ENCODE assay signal across 9 cellular contexts in genomic region chr2:84741182-84741822, GRCh38.
A peak's percentile ranks its signal among the peaks of the same experiment; 100 is the strongest.
DNase-seq lines count a peak whose midpoint lies in the region; ATAC-seq, FAIRE-seq and TF ChIP-seq lines count a peak whose summit lies in the region.
"Had no signal": no experiment of that assay in that cellular context is flagged by ENCODE, and none has a peak within 500 bp of the region (broad histone marks: within the 10 kb centered on the region; RNA-seq: fewer than 3 reads in every experiment).

No MANE protein-coding gene starts in this region.

- H3K27ac ChIP-seq in A549 (no peak overlapping the region), Panc1 (ENCODE audit: low read length) (no peak overlapping the region), stomach (no peak overlapping the region)

- H3K9me3 ChIP-seq in A549 (no peaks in the 10 kb centered on the region; the same call in 2 of the 3 replicates), Panc1 (ENCODE audit: control insufficient read depth, insufficient read depth, low read depth, low read length) (no peaks in the 10 kb centered on the region), stomach (peaks cover 0 to 6% (median 0%) of the 10 kb centered on the region in 4 donors)

- in situ Hi-C loops in Panc1 (cut with HindIII; ENCODE audit: low pct_unique_long_range_greater_than_20kb, low sequenced_read_pairs): no loop called here

- peak in 1 of 2 experiments; percentile 47; a peak in 2 of 5 replicates for TF ChIP-seq RAD21 in A549 (conservative IDR thresholded peaks at IDR 0.05 in 1 of 2, IDR thresholded peaks at IDR 0.05 in 1 of 2)

- no TSS peak for BruUV-seq in Panc1 (replicated peaks; lab: Mats Ljungman, UMichigan)

- TF ChIP-seq CTCF in A549 (IDR thresholded peaks at IDR 0.05) (no peak), Panc1 (IDR thresholded peaks at IDR 0.05) (peak; percentile 39), stomach (IDR thresholded peaks at IDR 0.05) (peak in 2 of 7 experiments; percentile 15 to 17)

- H3K4me2 ChIP-seq in A549: no peak overlapping the region

- intact Hi-C loops in Panc1 (cut with micrococcal nuclease; ENCODE audit: unreplicated experiment) (no loop called here), stomach (cut with DNase I; ENCODE audit: low total_unique reads) (no loop called here)

- WGBS in A549 (ENCODE audit: missing lambda C conversion rate): 23% methylated on average over 3 of the region's 3 CpGs
- 45 to 64% (median 60%) methylated on average over 3 of the region's 3 CpGs for WGBS in stomach, 5 donors

- DNase-seq in A549 (ENCODE audit: low read depth in 1 of 2, low spot score in 1 of 2): peak; percentile 6 to 59
- DNase-seq in Panc1 (ENCODE audit: low read depth, low spot score): peak; percentile 12
- peak; percentile 75 for DNase-seq in activated effector memory CD4-positive, alpha-beta T cell treated with anti-CD3 and anti-CD28 coated beads, Interleukin-2, amount 50 U/mL, for 16 hours
- peak; percentile 10 for DNase-seq in kidney tubule cell (ENCODE audit: low spot score)
- DNase-seq in stomach: peak; percentile 26
- DNase-seq in NCI-H2171 (lab: John Stamatoyannopoulos, UW): no peak

- FAIRE-seq in A549 (lab: Jason Lieb, UNC): no peak
- FAIRE-seq: islet of Langerhans had no signal

- CTCF ChIA-PET in A549 (lab: Yijun Ruan, JAX): interaction anchor here (0.6 to 1.7 kb wide), 7 partner anchors 8 to 141 kb away, joined by 3 to 5 read pairs (median 3); no protein-coding TSS in a partner anchor
- CTCF ChIA-PET in Panc1 (lab: Charles Lee): no interaction called here

- H3K4me3 ChIP-seq in A549 (no peak overlapping the region), Panc1 (ENCODE audit: low read depth in 2 of 2, low read length in 2 of 2) (no peak overlapping the region), stomach (no peak overlapping the region)

- ATAC-seq in A549: peak; percentile 92 to 100
- peak; percentile 86 for ATAC-seq in GM18519 (IDR thresholded peaks at IDR 0.05; ENCODE audit: low FRiP score, unreplicated experiment)
- ATAC-seq in HG02938 (IDR thresholded peaks at IDR 0.05; ENCODE audit: unreplicated experiment): peak; percentile 98
- ATAC-seq in Panc1: peak; percentile 79; the same call in 1 of the 2 replicates

- POLR2A ChIA-PET in A549 (lab: Yijun Ruan, JAX): no interaction called here
- POLR2A ChIA-PET in Panc1 (lab: Charles Lee): no interaction called here

- TF ChIP-seq POLR2A in A549 (IDR thresholded peaks at IDR 0.05; ENCODE audit: low read length) (no peak), stomach (IDR thresholded peaks at IDR 0.05) (no peak)

- H3K4me1 ChIP-seq in A549 (no peaks in the 10 kb centered on the region), Panc1 (ENCODE audit: control insufficient read depth, insufficient read depth, low read length) (no peaks in the 10 kb centered on the region), stomach (no peaks in the 10 kb centered on the region)

- no peaks in the 10 kb centered on the region; the same call in none of the 2 replicates for H3K27me3 ChIP-seq in Panc1 (ENCODE audit: control insufficient read depth, insufficient read depth, low read length)
- no peaks in the 10 kb centered on the region for H3K27me3 ChIP-seq in stomach

- TF ChIP-seq EP300 in A549 (IDR thresholded peaks at IDR 0.05) (no peak), stomach (IDR thresholded peaks at IDR 0.05) (no peak)

- H3K36me3 ChIP-seq in Panc1 (ENCODE audit: control insufficient read depth, insufficient read depth, low read length) (no peaks in the 10 kb centered on the region), stomach (no peaks in the 10 kb centered on the region)

TF ChIP-seq in A549, 52 proteins besides CTCF, POLR2A, EP300 and RAD21:
- TF ChIP-seq, protein P1, sequence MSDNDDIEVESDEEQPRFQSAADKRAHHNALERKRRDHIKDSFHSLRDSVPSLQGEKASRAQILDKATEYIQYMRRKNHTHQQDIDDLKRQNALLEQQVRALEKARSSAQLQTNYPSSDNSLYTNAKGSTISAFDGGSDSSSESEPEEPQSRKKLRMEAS (IDR thresholded peaks at IDR 0.05): no peak
- no peak for TF ChIP-seq PHF8 (IDR thresholded peaks at IDR 0.05; ENCODE audit: borderline replicate concordance, low read depth)
- no peak for TF ChIP-seq JUNB (IDR thresholded peaks at IDR 0.05)
- no peak for TF ChIP-seq RCOR1 (IDR thresholded peaks at IDR 0.05; ENCODE audit: low read depth, low read length)
- no peak for TF ChIP-seq GATA3 (IDR thresholded peaks at IDR 0.05; ENCODE audit: borderline replicate concordance)
- TF ChIP-seq MYC (IDR thresholded peaks at IDR 0.05; ENCODE audit: borderline replicate concordance, low read length): no peak
- no peak for TF ChIP-seq ELK1 (IDR thresholded peaks at IDR 0.05; ENCODE audit: low read depth, low read length)
- TF ChIP-seq ESRRA (IDR thresholded peaks at IDR 0.05; ENCODE audit: borderline replicate concordance, low read length): no peak
- TF ChIP-seq FOSL2 (IDR thresholded peaks at IDR 0.05): no peak
- no peak for TF ChIP-seq FOSL2 (CRISPR knock-in tag; IDR thresholded peaks at IDR 0.05)
- TF ChIP-seq RARB (CRISPR knock-in tag; IDR thresholded peaks at IDR 0.05): no peak
- no peak for TF ChIP-seq RNF2 (IDR thresholded peaks at IDR 0.05; ENCODE audit: borderline replicate concordance, low read depth)
- no peak for TF ChIP-seq FOXS1 (CRISPR knock-in tag; IDR thresholded peaks at IDR 0.05)
- no peak for TF ChIP-seq CBX8 (IDR thresholded peaks at IDR 0.05)
